ENCODE assay signal across 9 cellular contexts in the genomic region with DNA sequence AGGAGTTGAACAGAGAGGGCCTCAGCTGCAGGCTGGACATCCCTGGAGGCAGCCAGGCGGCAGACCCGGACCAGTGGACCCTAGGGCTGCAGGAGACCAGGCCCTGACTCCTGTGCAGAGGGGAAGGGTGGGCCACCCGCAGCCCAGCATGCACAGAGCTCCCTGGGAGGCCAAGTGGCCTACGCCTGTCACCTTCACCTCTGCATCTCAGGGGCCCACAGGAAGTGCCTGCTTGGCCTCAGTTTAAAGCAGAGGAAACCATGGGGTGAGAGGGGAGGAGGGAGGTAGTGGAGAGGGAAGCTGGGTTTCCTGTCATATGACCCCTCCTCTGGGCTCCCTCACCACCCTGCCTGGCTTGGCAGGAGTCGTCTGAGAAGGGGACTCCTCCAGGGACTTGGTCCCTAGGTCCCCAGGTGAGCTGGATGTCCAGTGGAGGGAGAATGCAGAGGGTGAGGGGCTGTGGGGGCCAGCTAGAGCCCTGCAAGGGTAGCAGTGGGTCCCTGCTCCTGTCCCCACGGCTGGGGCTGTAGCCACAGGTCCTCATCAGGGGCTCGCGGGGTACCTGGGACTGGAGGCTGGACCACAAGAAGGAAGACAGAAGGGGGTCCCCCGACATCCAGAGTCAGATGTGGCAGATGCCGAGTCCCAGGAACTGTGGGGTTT. TPM values are rescaled to one million over a fixed set of nuclear protein-coding genes. Genes with fewer than 3 reads are reported as not detected.
DNase-seq lines count a peak whose midpoint lies in the region; ATAC-seq, FAIRE-seq and TF ChIP-seq lines count a peak whose summit lies in the region.
"Had no signal": no experiment of that assay in that cellular context is flagged by ENCODE, and none has a peak within 500 bp of the region (broad histone marks: within the 10 kb centered on the region; RNA-seq: fewer than 3 reads in every experiment).

TSS of gene TMC8 (plus strand) at position 333 of the 663 bp plus-strand sequence. CDS start 818 bp downstream, outside the sequence.

- H3K4me3 ChIP-seq in bronchial epithelial cell (ENCODE audit: low read depth, low read length): peak within 1 kb of the TSS; percentile 38
- peak within 1 kb of the TSS; percentile 95 for H3K4me3 ChIP-seq in naive thymus-derived CD4-positive, alpha-beta T cell (ENCODE audit: low read length)

- peaks cover 8 to 51% (median 25%) of the 10 kb centered on the region in 5 donors for H3K36me3 Mint-ChIP-seq in naive thymus-derived CD4-positive, alpha-beta T cell

- H3K9me3 ChIP-seq in naive thymus-derived CD4-positive, alpha-beta T cell (ENCODE audit: control insufficient read depth in 2 of 3, low read length in 3 of 3): no peaks in the 10 kb centered on the region

- peaks cover 0 to 3% (median 0%) of the 10 kb centered on the region in 5 donors for H3K27me3 Mint-ChIP-seq in naive thymus-derived CD4-positive, alpha-beta T cell

- H3K27ac ChIP-seq in naive thymus-derived CD4-positive, alpha-beta T cell (ENCODE audit: low read depth, low read length): peak within 1 kb of the TSS; percentile 77

- POLR2A ChIA-PET in naive thymus-derived CD4-positive, alpha-beta T cell (lab: Charles Lee): interaction anchor here (0.5 to 27.3 kb wide), 20 partner anchors 1 to 689 kb away, joined by 3 to 898 read pairs (median 8); partner anchors contain the start of genes C17orf99, TMC6, TMC8 and TNRC6C

- H3K36me3 ChIP-seq in bronchial epithelial cell (ENCODE audit: control insufficient read depth, insufficient read depth, low read length): peaks cover 2% of the 10 kb centered on the region
- peaks cover 12 to 61% (median 31%) of the 10 kb centered on the region in 3 experiments for H3K36me3 ChIP-seq in naive thymus-derived CD4-positive, alpha-beta T cell (ENCODE audit: control insufficient read depth in 2 of 3, insufficient read depth in 3 of 3, low read length in 3 of 3)

- H3K4me3 Mint-ChIP-seq in naive thymus-derived CD4-positive, alpha-beta T cell: peak within 1 kb of the TSS; percentile 89 to 100 (median 99)

- no peak for FAIRE-seq in bronchial epithelial cell (lab: Jason Lieb, UNC)
- no peak for FAIRE-seq in urothelium cell line (lab: Jason Lieb, UNC)

- H3K27ac Mint-ChIP-seq in naive thymus-derived CD4-positive, alpha-beta T cell: peak within 1 kb of the TSS; percentile 95 to 99 (median 97)

- peak; percentile 67 for DNase-seq in activated naive CD4-positive, alpha-beta T cell treated with Interleukin-2 at 50 U/mL for 16 hours
- no peak for DNase-seq in activated naive CD4-positive, alpha-beta T cell treated with anti-CD3 and anti-CD28 coated beads, Interleukin-2, amount 50 U/mL, for 16 hours
- DNase-seq in bronchial epithelial cell (ENCODE audit: low read depth): no peak
- DNase-seq in naive thymus-derived CD4-positive, alpha-beta T cell: peak in 8 of 9 donors; percentile 72 to 92 (median 90)
- no peak for DNase-seq in NCI-H1694 treated with DMSO at 0.1 percent for 48 hours (lab: John Stamatoyannopoulos, UW)
- no peak for DNase-seq in iPS-NIHi11 (ENCODE audit: low spot score)
- no peak for DNase-seq in urothelium cell line (ENCODE audit: low spot score)

- CTCF ChIA-PET in naive thymus-derived CD4-positive, alpha-beta T cell (lab: Charles Lee): interaction anchor here (0.9 to 1.5 kb wide), 9 partner anchors 9 to 121 kb away, joined by 3 to 6 read pairs (median 3); no protein-coding TSS in a partner anchor

- no peak for TF ChIP-seq CTCF in bronchial epithelial cell (IDR thresholded peaks at IDR 0.05; ENCODE audit: insufficient read depth, low read length, severe bottlenecking)

- H3K9me3 Mint-ChIP-seq in naive thymus-derived CD4-positive, alpha-beta T cell: peaks cover 0 to 9% (median 0%) of the 10 kb centered on the region in 11 donors

- intact Hi-C loops in T-helper 1 cell treated with Interleukin-12 subunit alpha and Interleukin-12 subunit beta and Interleukin-4 antibody, amounts not matched to agents 30 ng/mL and 1 ng/mL, for 36 hours (cut with micrococcal nuclease): loop anchor here (1.0 to 5.0 kb wide), 7 partner anchors 9 to 1393 kb away; partner anchors contain the start of genes MFSD11, SRSF2 and SYNGR2
- intact Hi-C loops in naive thymus-derived CD4-positive, alpha-beta T cell (cut with micrococcal nuclease): loop anchor here (1.0 to 5.0 kb wide), 10 partner anchors 9 to 1393 kb away; partner anchors contain the start of genes MFSD11 (in 2 of the 2), SRSF2 (in 2 of the 2), SYNGR2 (in 2 of the 2) and TNRC6C (in 2 of the 2)

- no peaks in the 10 kb centered on the region for H3K27me3 ChIP-seq in bronchial epithelial cell (ENCODE audit: control insufficient read depth, insufficient read depth, low read length)
- no peaks in the 10 kb centered on the region for H3K27me3 ChIP-seq in naive thymus-derived CD4-positive, alpha-beta T cell (ENCODE audit: control insufficient read depth in 2 of 2, insufficient read depth in 2 of 2, low read length in 2 of 2)

- peak; percentile 72 for ATAC-seq in naive thymus-derived CD4-positive, alpha-beta T cell

- H3K4me1 ChIP-seq in naive thymus-derived CD4-positive, alpha-beta T cell (ENCODE audit: control insufficient read depth in 2 of 2, insufficient read depth in 2 of 2, low read length in 2 of 2): peaks cover 52 to 55% of the 10 kb centered on the region in 2 donors

- peaks cover 29 to 58% (median 44%) of the 10 kb centered on the region in 7 donors for H3K4me1 Mint-ChIP-seq in naive thymus-derived CD4-positive, alpha-beta T cell

RNA-seq across cellular contexts. Expression of gene TMC8, which starts in this region (rescaled TPM):
- total RNA-seq in T-helper 1 cell treated with Interleukin-12 subunit alpha and Interleukin-12 subunit beta and Interleukin-4 antibody, amounts not matched to agents 30 ng/mL and 1 ng/mL, for 36 hours: 411 and 412 TPM in 2 replicates
- under 0.01 TPM in 1 of 2 replicates, not detected in the other for total RNA-seq in bronchial epithelial cell
- 100 to 1,000 TPM; 423 to 593 (median 509) TPM for total RNA-seq in naive thymus-derived CD4-positive, alpha-beta T cell
- 100 to 1,000 TPM in 1 of 2 donors, 10 to 100 TPM in 1; 94.4 to 217 TPM for polyA plus RNA-seq in naive thymus-derived CD4-positive, alpha-beta T cell
- polyA plus RNA-seq: BJ had no signal

Comparison
In these comparisons a context has a peak if more than half of its experiments do, and no peak if none do; other contexts are left out.
1. RNA of gene TMC8 (total RNA-seq): 423 to 593 TPM in naive thymus-derived CD4-positive, alpha-beta T cell and 411 to 412 TPM in T-helper 1 cell treated with Interleukin-12 subunit alpha and Interleukin-12 subunit beta and Interleukin-4 antibody, amounts not matched to agents 30 ng/mL and 1 ng/mL, for 36 hours; under 0.01 TPM in bronchial epithelial cell; every median in the first group is over 100 times any median in the second.
2. DNase-seq: peak in activated naive CD4-positive, alpha-beta T cell treated with Interleukin-2 at 50 U/mL for 16 hours (single experiment) and naive thymus-derived CD4-positive, alpha-beta T cell (8 of 9); none in activated naive CD4-positive, alpha-beta T cell treated with anti-CD3 and anti-CD28 coated beads, Interleukin-2, amount 50 U/mL, for 16 hours (single experiment), bronchial epithelial cell (single experiment), NCI-H1694 treated with DMSO at 0.1 percent for 48 hours (single experiment), iPS-NIHi11 (single experiment) and urothelium cell line (single experiment).